ENCODE assay signal across 27 cellular contexts in genomic region chr15:68408971-68409370, GRCh38. TPM values are rescaled to one million over a fixed set of nuclear protein-coding genes. Genes with fewer than 3 reads are reported as not detected.
A peak's percentile ranks its signal among the peaks of the same experiment; 100 is the strongest.
DNase-seq lines count a peak whose midpoint lies in the region; TF ChIP-seq lines count a peak whose summit lies in the region.
"Had no signal": no experiment of that assay in that cellular context is flagged by ENCODE, and none has a peak within 500 bp of the region (broad histone marks: within the 10 kb centered on the region; RNA-seq: fewer than 3 reads in every experiment).

No MANE protein-coding gene starts in this region.

- no peaks in the 10 kb centered on the region for H3K36me3 Mint-ChIP-seq in CD14-positive monocyte
- H3K36me3 Mint-ChIP-seq: brain; naive thymus-derived CD8-positive, alpha-beta T cell had no signal

- no peaks in the 10 kb centered on the region for H3K9me3 Mint-ChIP-seq in CD14-positive monocyte
- H3K9me3 Mint-ChIP-seq: activated naive CD4-positive, alpha-beta T cell treated with anti-CD3 and anti-CD28 coated beads for 36 hours; brain had no signal

- H4K20me1 ChIP-seq in Karpas-422 (ENCODE audit: insufficient read depth, low read depth, low read length): no peaks in the 10 kb centered on the region
- H4K20me1 ChIP-seq: BLaER1 had no signal

- TF ChIP-seq POLR2A in esophagus muscularis mucosa (IDR thresholded peaks at IDR 0.05; ENCODE audit: low read depth) (no peak), spleen (IDR thresholded peaks at IDR 0.05) (no peak)

- WGBS in esophagus muscularis mucosa: 90% methylated on average over 4 of the region's 4 CpGs
- WGBS in spleen, 5 donors: 84 to 95% (median 87%) methylated on average over 4 of the region's 4 CpGs

- no peak overlapping the region for H2AFZ ChIP-seq in Karpas-422 (ENCODE audit: low read length)

- H3K36me3 ChIP-seq in Karpas-422 (ENCODE audit: insufficient read depth, low read length) (no peaks in the 10 kb centered on the region), esophagus muscularis mucosa (no peaks in the 10 kb centered on the region), spleen (no peaks in the 10 kb centered on the region)
- H3K36me3 ChIP-seq: adrenal gland, BLaER1, heart right ventricle, lower lobe of right lung had no signal

- H3K9me3 ChIP-seq in Karpas-422 (ENCODE audit: low read length) (no peaks in the 10 kb centered on the region), esophagus muscularis mucosa (no peaks in the 10 kb centered on the region), spleen (no peaks in the 10 kb centered on the region)
- H3K9me3 ChIP-seq: adrenal gland, BLaER1, heart right ventricle, lower lobe of right lung, thoracic aorta had no signal

- H3K4me3 ChIP-seq in Karpas-422 (ENCODE audit: low read length) (no peak overlapping the region), esophagus muscularis mucosa (no peak overlapping the region), spleen (no peak overlapping the region)
- H3K4me3 ChIP-seq: adrenal gland, BLaER1, heart right ventricle, lower lobe of right lung, skin epidermis, thoracic aorta had no signal

- H3K27ac ChIP-seq in Karpas-422 (ENCODE audit: low read length) (no peak overlapping the region), esophagus muscularis mucosa (replicated peaks in 1 of 4) (no peak overlapping the region), spleen (peak overlapping the region in 2 of 8 donors; percentile 67 to 74)
- H3K27ac ChIP-seq: BLaER1, heart right ventricle, lower lobe of right lung, skin epidermis had no signal

- H3K4me1 Mint-ChIP-seq in CD14-positive monocyte: no peaks in the 10 kb centered on the region
- H3K4me1 Mint-ChIP-seq: activated CD4-positive, alpha-beta T cell treated with anti-CD3 and anti-CD28 coated beads for 36 hours; brain; naive thymus-derived CD8-positive, alpha-beta T cell had no signal

- H3K27me3 ChIP-seq in Karpas-422 (ENCODE audit: low read length) (no peaks in the 10 kb centered on the region), esophagus muscularis mucosa (no peaks in the 10 kb centered on the region), spleen (replicated peaks in 1 of 7) (no peaks in the 10 kb centered on the region)
- H3K27me3 ChIP-seq: adrenal gland, BLaER1, heart right ventricle had no signal

- peaks cover 0 to 5% (median 2%) of the 10 kb centered on the region in 3 donors for H3K27me3 Mint-ChIP-seq in CD14-positive monocyte (ENCODE audit: low read depth in 3 of 3)
- H3K27me3 Mint-ChIP-seq: activated CD4-positive, alpha-beta T cell treated with anti-CD3 and anti-CD28 coated beads for 36 hours had no signal

- H3K4me1 ChIP-seq in Karpas-422 (ENCODE audit: low read length) (no peaks in the 10 kb centered on the region), esophagus muscularis mucosa (peaks cover 0 to 2% (median 0%) of the 10 kb centered on the region in 4 donors), spleen (peaks cover 0 to 13% (median 0%) of the 10 kb centered on the region in 6 donors)
- H3K4me1 ChIP-seq: adrenal gland, lower lobe of right lung had no signal

- TF ChIP-seq EP300 in esophagus muscularis mucosa (IDR thresholded peaks at IDR 0.05): no peak

- TF ChIP-seq CTCF in CD14-positive monocyte (IDR thresholded peaks at IDR 0.05) (no peak), esophagus muscularis mucosa (IDR thresholded peaks at IDR 0.05) (no peak), spleen (IDR thresholded peaks at IDR 0.05 in 8 of 11, conservative IDR thresholded peaks at IDR 0.05 in 3 of 11) (no peak)

- no peak overlapping the region for H3K4me3 Mint-ChIP-seq in CD14-positive monocyte
- H3K4me3 Mint-ChIP-seq: activated CD4-positive, alpha-beta T cell treated with anti-CD3 and anti-CD28 coated beads for 36 hours; activated naive CD4-positive, alpha-beta T cell treated with anti-CD3 and anti-CD28 coated beads for 36 hours; activated T-cell treated with anti-CD3 and anti-CD28 coated beads, Interleukin-2, amount 50 U/mL, for 4 hours; brain; naive thymus-derived CD8-positive, alpha-beta T cell had no signal

- H3K79me2 ChIP-seq in Karpas-422 (ENCODE audit: low read length): no peaks in the 10 kb centered on the region

- H3K9ac ChIP-seq in Karpas-422 (ENCODE audit: low read length): no peak overlapping the region
- H3K9ac ChIP-seq: BLaER1 had no signal

- no peak overlapping the region for H3K27ac Mint-ChIP-seq in CD14-positive monocyte
- H3K27ac Mint-ChIP-seq: activated CD4-positive, alpha-beta T cell treated with anti-CD3 and anti-CD28 coated beads for 36 hours; activated naive CD4-positive, alpha-beta T cell treated with anti-CD3 and anti-CD28 coated beads for 36 hours; brain; naive thymus-derived CD8-positive, alpha-beta T cell had no signal

- no peaks in the 10 kb centered on the region for H3K9me2 ChIP-seq in Karpas-422 (replicated peaks; ENCODE audit: insufficient read depth, low read length)

- H3K4me2 ChIP-seq in Karpas-422 (ENCODE audit: low read depth, low read length, poor library complexity, severe bottlenecking): no peak overlapping the region
- H3K4me2 ChIP-seq: BLaER1 had no signal

- peak; percentile 10 for DNase-seq in CD14-positive monocyte (ENCODE audit: low spot score)
- DNase-seq in Karpas-422: peak; percentile 35
- DNase-seq in esophagus muscularis mucosa (ENCODE audit: extremely low spot score): peak; percentile 89
- peak; percentile 4 for DNase-seq in spleen
- no peak for DNase-seq in NCI-H524 (lab: John Stamatoyannopoulos, UW)
- no peak for DNase-seq in stimulated activated CD4-positive, alpha-beta T cell treated with anti-CD3 and anti-CD28 coated beads, Interleukin-4, amount 100 ng/mL, for 4 hours
- DNase-seq in NCI-H128 (lab: John Stamatoyannopoulos, UW; ENCODE audit: unreplicated experiment): no peak
- DNase-seq: activated CD4-positive, alpha-beta T cell treated with anti-CD3 and anti-CD28 coated beads for 36 hours; activated naive CD4-positive, alpha-beta T cell treated with anti-CD3 and anti-CD28 coated beads for 36 hours; activated T-cell treated with anti-CD3 and anti-CD28 coated beads, Interleukin-2, amount 50 U/mL, for 4 hours; cerebellar nuclear complex; COR-L47; DMS53; HCEC 1CT; heart right ventricle; IMR-90; lower lobe of right lung; NCI-H2107; NCI-H345; SHP77; stimulated activated naive CD4-positive, alpha-beta T cell treated with Interleukin-2 at 50 U/mL for 16 hours had no signal

- intact Hi-C loops in CD14-positive monocyte (cut with micrococcal nuclease) (no loop called here), esophagus muscularis mucosa (cut with DNase I) (no loop called here), spleen (cut with DNase I; ENCODE audit: low total_unique reads) (no loop called here)

RNA-seq across cellular contexts. Expression of gene ITGA11, which starts 23.0 kb away (rescaled TPM):
- polyA plus RNA-seq in CD14-positive monocyte: under 1 TPM in 1 of 2 donors, not detected in 1; 0.01 TPM
- total RNA-seq in Karpas-422 (2014; rRNA removed; shearing (Covaris generic); ENCODE audit: low replicate concordance): not detected in 2 replicates
- total RNA-seq in esophagus muscularis mucosa: 10 to 100 TPM in 2 of 4 donors, 1 to 10 TPM in 2; 3.3 to 15.8 (median 8.6) TPM
- 10 to 100 TPM in 1 of 7 donors, 1 to 10 TPM in 6; 4.7 to 17.2 (median 7.2) TPM for total RNA-seq in spleen
- polyA plus RNA-seq in spleen: 1 to 10 TPM in 1 of 3 donors, under 1 TPM in 2; 0.27 to 1.1 (median 0.37) TPM

Comparison
In these comparisons a context has a peak if more than half of its experiments do, and no peak if none do; other contexts are left out.
1. DNase-seq: peak in CD14-positive monocyte (single experiment), Karpas-422 (single experiment), esophagus muscularis mucosa (single experiment) and spleen (single experiment); none in NCI-H524 (0 of 2), stimulated activated CD4-positive, alpha-beta T cell treated with anti-CD3 and anti-CD28 coated beads, Interleukin-4, amount 100 ng/mL, for 4 hours (0 of 2) and NCI-H128 (single experiment).